8 cellular contexts compared by ENCODE assay signal in the genomic region with DNA sequence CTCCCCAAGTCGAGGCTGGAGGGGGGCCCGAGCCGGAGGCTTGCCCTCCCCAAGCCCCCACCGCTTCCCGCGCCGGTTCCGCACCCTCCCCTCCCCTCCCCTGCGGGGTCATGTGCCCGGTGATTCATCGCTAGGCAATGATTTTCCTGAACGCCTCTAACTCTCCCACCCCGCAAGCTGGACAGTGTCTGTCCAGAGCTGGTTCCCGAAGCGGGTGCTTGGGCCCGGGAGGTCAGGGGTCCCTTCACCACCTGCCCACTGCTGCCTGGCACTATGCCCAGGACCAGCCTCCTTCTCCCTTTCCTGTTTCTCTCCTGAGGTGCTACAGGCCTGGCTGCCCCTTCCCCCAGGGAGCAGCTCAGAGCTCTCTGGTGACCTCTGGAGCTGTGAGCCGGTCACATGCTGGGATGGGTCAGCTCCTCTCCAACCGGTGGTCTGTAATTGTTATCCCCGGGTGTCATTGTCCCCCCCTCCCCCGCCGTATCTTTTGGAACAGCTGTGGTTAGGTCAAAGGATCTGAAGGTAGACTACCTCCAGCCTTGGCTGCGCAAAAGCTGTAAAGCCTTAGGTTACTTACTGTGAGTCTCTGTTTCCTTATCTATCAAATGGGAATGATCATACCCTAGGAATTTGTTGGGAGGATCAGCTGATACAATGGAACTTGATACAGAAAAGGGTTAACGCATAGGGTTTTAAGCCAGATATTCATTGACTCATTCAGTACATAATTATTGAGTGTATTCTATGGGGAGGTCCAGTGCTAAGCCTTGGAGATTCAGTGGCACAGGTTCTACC. TPM values are rescaled to one million over a fixed set of nuclear protein-coding genes. Genes with fewer than 3 reads are reported as not detected.
DNase-seq lines count a peak whose midpoint lies in the region; ATAC-seq and TF ChIP-seq lines count a peak whose summit lies in the region.

No MANE protein-coding gene starts in this region.

- CTCF ChIA-PET in activated CD4-positive, alpha-beta memory T cell treated with anti-CD3 and anti-CD28 coated beads, Interleukin-2, amount 10 ng/mL, durations not matched to agents 7 days and 5 days (lab: Charles Lee) = interaction anchor here (0.7 to 6.1 kb wide), 12 partner anchors 8 to 163 kb away, joined by 3 to 99 read pairs (median 5); a partner anchor contains a TSS

- peaks cover 50% of the 10 kb centered on the region for H3K4me1 Mint-ChIP-seq in activated CD4-positive, alpha-beta memory T cell treated with anti-CD3 and anti-CD28 coated beads, Interleukin-2, amount 10 ng/mL, durations not matched to agents 7 days and 5 days

- peak overlapping the region; percentile 84 for H3K4me3 Mint-ChIP-seq in activated CD4-positive, alpha-beta memory T cell treated with anti-CD3 and anti-CD28 coated beads, Interleukin-2, amount 10 ng/mL, durations not matched to agents 7 days and 5 days

- H3K4me3 ChIP-seq in left lung = peak overlapping the region; percentile 94 to 97

- peak overlapping the region; percentile 97 to 98 for H3K27ac ChIP-seq in left lung

- no peaks in the 10 kb centered on the region for H3K27me3 Mint-ChIP-seq in activated CD4-positive, alpha-beta memory T cell treated with anti-CD3 and anti-CD28 coated beads, Interleukin-2, amount 10 ng/mL, durations not matched to agents 7 days and 5 days

- no peak for TF ChIP-seq CTCF in left lung (IDR thresholded peaks at IDR 0.05)

- ATAC-seq in GM21529 (IDR thresholded peaks at IDR 0.05; ENCODE audit: unreplicated experiment) = peak; percentile 13
- ATAC-seq in left lung = peak; percentile 81
- no peak for ATAC-seq in GM19397 (IDR thresholded peaks at IDR 0.05; ENCODE audit: unreplicated experiment)

- H3K36me3 ChIP-seq in left lung = no peaks in the 10 kb centered on the region

- H3K9me3 Mint-ChIP-seq in activated CD4-positive, alpha-beta memory T cell treated with anti-CD3 and anti-CD28 coated beads, Interleukin-2, amount 10 ng/mL, durations not matched to agents 7 days and 5 days = no peaks in the 10 kb centered on the region

- no peaks in the 10 kb centered on the region for H3K9me3 ChIP-seq in left lung

- intact Hi-C loops in left lung (cut with DNase I) = loop anchor here in 1 of 2 donors (2.0 kb wide), 1 partner anchor 47 kb away; no protein-coding TSS in a partner anchor

- H3K36me3 Mint-ChIP-seq in activated CD4-positive, alpha-beta memory T cell treated with anti-CD3 and anti-CD28 coated beads, Interleukin-2, amount 10 ng/mL, durations not matched to agents 7 days and 5 days (ENCODE audit: low read depth) = peaks cover 43% of the 10 kb centered on the region

- POLR2A ChIA-PET in activated CD4-positive, alpha-beta memory T cell treated with anti-CD3 and anti-CD28 coated beads, Interleukin-2, amount 10 ng/mL, durations not matched to agents 7 days and 5 days (lab: Charles Lee) = interaction anchor here (0.9 to 5.3 kb wide), 12 partner anchors 10 to 146 kb away, joined by 3 to 64 read pairs (median 12); a partner anchor contains a TSS

- H3K27me3 ChIP-seq in left lung = no peaks in the 10 kb centered on the region

- peaks cover 4 to 32% of the 10 kb centered on the region in 2 donors for H3K4me1 ChIP-seq in left lung

- H3K27ac Mint-ChIP-seq in activated CD4-positive, alpha-beta memory T cell treated with anti-CD3 and anti-CD28 coated beads, Interleukin-2, amount 10 ng/mL, durations not matched to agents 7 days and 5 days = peak overlapping the region; percentile 64

- DNase-seq in AG20443 (ENCODE audit: low spot score) = peak; percentile 90
- DNase-seq in NCI-H1417 (lab: John Stamatoyannopoulos, UW) = peak; percentile 18 to 83 (median 79)
- DNase-seq in activated CD4-positive, alpha-beta memory T cell treated with anti-CD3 and anti-CD28 coated beads, Interleukin-2, amount 10 ng/mL, durations not matched to agents 7 days and 5 days = peak; percentile 63
- peak; percentile 73 for DNase-seq in ecto neural progenitor cell (ENCODE audit: low spot score)
- peak; percentile 89 to 94 for DNase-seq in left lung
- DNase-seq in stimulated activated CD4-positive, alpha-beta T cell treated with anti-CD3 and anti-CD28 coated beads, Interleukin-4, amount 100 ng/mL, for 1 hour = peak; percentile 42

RNA-seq across cellular contexts. Expression of a gene that starts 0.7 kb away (rescaled TPM):
- 10 to 100 TPM; 89.1 to 92.3 TPM for total RNA-seq in activated CD4-positive, alpha-beta memory T cell treated with anti-CD3 and anti-CD28 coated beads, Interleukin-2, amount 10 ng/mL, durations not matched to agents 7 days and 5 days
- 10 to 100 TPM; 65.9 to 66.7 TPM for total RNA-seq in left lung

RNA-seq across cellular contexts. Expression of a gene that starts 42.3 kb away (rescaled TPM):
- total RNA-seq in activated CD4-positive, alpha-beta memory T cell treated with anti-CD3 and anti-CD28 coated beads, Interleukin-2, amount 10 ng/mL, durations not matched to agents 7 days and 5 days = not detected
- total RNA-seq in left lung = not detected

RNA-seq across cellular contexts. Expression of a gene that starts 54.7 kb away (rescaled TPM):
- total RNA-seq in activated CD4-positive, alpha-beta memory T cell treated with anti-CD3 and anti-CD28 coated beads, Interleukin-2, amount 10 ng/mL, durations not matched to agents 7 days and 5 days = 10 to 100 TPM; 77.0 to 77.7 TPM
- total RNA-seq in left lung = 10 to 100 TPM; 32.9 to 35.6 TPM
